ENCODE assay signal across 16 cellular contexts in genomic region chrX:112818114-112819012, GRCh38. TPM values are rescaled to one million over a fixed set of nuclear protein-coding genes. Genes with fewer than 3 reads are reported as not detected.
A peak's percentile ranks its signal among the peaks of the same experiment; 100 is the strongest.
DNase-seq lines count a peak whose midpoint lies in the region; ATAC-seq and TF ChIP-seq lines count a peak whose summit lies in the region.
"Had no signal": no experiment of that assay in that cellular context is flagged by ENCODE, and none has a peak within 500 bp of the region (broad histone marks: within the 10 kb centered on the region; RNA-seq: fewer than 3 reads in every experiment).

No MANE protein-coding gene starts in this region.

- H3K36me3 ChIP-seq in esophagus squamous epithelium, result no peaks in the 10 kb centered on the region
- H3K36me3 ChIP-seq: SJSA1 had no signal

- intact Hi-C loops in esophagus squamous epithelium (cut with DNase I), result no loop called here

- H3K36me3 Mint-ChIP-seq in nephron (ENCODE audit: low read depth), result peaks cover 93% of the 10 kb centered on the region
- H3K36me3 Mint-ChIP-seq: activated naive CD8-positive, alpha-beta T cell treated with anti-CD3 and anti-CD28 coated beads, Interleukin-2, amount 10 ng/mL, durations not matched to agents 7 days and 5 days had no signal

- TF ChIP-seq POLR2A in esophagus squamous epithelium (IDR thresholded peaks at IDR 0.05), result no peak

- WGBS in esophagus squamous epithelium, 2 donors, result 48 to 51% methylated on average over 5 to 11 of the region's 11 CpGs

- H3K27me3 Mint-ChIP-seq in nephron (ENCODE audit: low read depth), result no peaks in the 10 kb centered on the region
- H3K27me3 Mint-ChIP-seq: dendritic cell treated with granulocyte-macrophage colony-stimulating factor and Interleukin-4, amounts not matched to agents 40 ng/mL and 50 ng/mL, for 4 days had no signal

- H3K4me3 ChIP-seq in AG04449 (ENCODE audit: low read depth, low read length) (peak overlapping the region; percentile 6; the same call in 1 of the 2 replicates), esophagus squamous epithelium (peak overlapping the region in 1 of 4 donors; percentile 13)
- H3K4me3 ChIP-seq: SJSA1, tibial nerve had no signal

- no peaks in the 10 kb centered on the region for H3K9me3 ChIP-seq in esophagus squamous epithelium
- H3K9me3 ChIP-seq: Caco-2, SJSA1, tibial nerve had no signal

- DNase-seq in AG04449 (ENCODE audit: low read depth, low spot score) (no peak), NCI-H510A (lab: John Stamatoyannopoulos, UW) (peak; percentile 15), esophagus squamous epithelium (lab: John Stamatoyannopoulos, UW) (no peak), pons (ENCODE audit: low spot score) (no peak), NCI-H1092 (lab: John Stamatoyannopoulos, UW) (no peak)
- DNase-seq in activated effector memory CD4-positive, alpha-beta T cell treated with Interleukin-2 at 50 U/mL for 16 hours, result no peak
- DNase-seq: activated naive CD8-positive, alpha-beta T cell treated with anti-CD3 and anti-CD28 coated beads, Interleukin-2, amount 10 ng/mL, durations not matched to agents 7 days and 5 days; Caco-2; NCI-H1048 had no signal

- H3K27me3 ChIP-seq in esophagus squamous epithelium, result no peaks in the 10 kb centered on the region
- H3K27me3 ChIP-seq: SJSA1 had no signal

- CTCF ChIA-PET in AG04449 (lab: Yijun Ruan, JAX), result no interaction called here

- ATAC-seq in GM21723 (IDR thresholded peaks at IDR 0.05; ENCODE audit: unreplicated experiment), result no peak

- peak overlapping the region in 3 of 4 donors; percentile 11 to 55 (median 34) for H3K27ac ChIP-seq in esophagus squamous epithelium
- H3K27ac ChIP-seq: SJSA1, tibial nerve, VCaP had no signal

- H3K4me3 Mint-ChIP-seq in nephron, result peak overlapping the region in 1 of 3 experiments; percentile 47
- H3K4me3 Mint-ChIP-seq: activated naive CD8-positive, alpha-beta T cell treated with anti-CD3 and anti-CD28 coated beads, Interleukin-2, amount 10 ng/mL, durations not matched to agents 7 days and 5 days; dendritic cell treated with granulocyte-macrophage colony-stimulating factor and Interleukin-4, amounts not matched to agents 40 ng/mL and 50 ng/mL, for 4 days; neural crest cell had no signal

- H3K4me1 Mint-ChIP-seq in nephron, result peaks cover 71% of the 10 kb centered on the region
- H3K4me1 Mint-ChIP-seq: activated naive CD8-positive, alpha-beta T cell treated with anti-CD3 and anti-CD28 coated beads, Interleukin-2, amount 10 ng/mL, durations not matched to agents 7 days and 5 days had no signal

- POLR2A ChIA-PET in AG04449 (lab: Yijun Ruan, JAX), result no interaction called here

- H3K9me3 Mint-ChIP-seq in nephron, result no peaks in the 10 kb centered on the region
- H3K9me3 Mint-ChIP-seq: activated naive CD8-positive, alpha-beta T cell treated with anti-CD3 and anti-CD28 coated beads, Interleukin-2, amount 10 ng/mL, durations not matched to agents 7 days and 5 days; dendritic cell treated with granulocyte-macrophage colony-stimulating factor and Interleukin-4, amounts not matched to agents 40 ng/mL and 50 ng/mL, for 4 days; neural crest cell had no signal

- peak overlapping the region; percentile 94 to 97 (median 96) for H3K27ac Mint-ChIP-seq in nephron
- H3K27ac Mint-ChIP-seq: activated naive CD8-positive, alpha-beta T cell treated with anti-CD3 and anti-CD28 coated beads, Interleukin-2, amount 10 ng/mL, durations not matched to agents 7 days and 5 days; dendritic cell treated with granulocyte-macrophage colony-stimulating factor and Interleukin-4, amounts not matched to agents 40 ng/mL and 50 ng/mL, for 4 days had no signal

- H3K4me1 ChIP-seq in esophagus squamous epithelium, result peaks cover 0 to 35% (median 0%) of the 10 kb centered on the region in 3 donors
- H3K4me1 ChIP-seq: Caco-2, SJSA1 had no signal

- TF ChIP-seq CTCF in AG04449 (IDR thresholded peaks at IDR 0.05; ENCODE audit: insufficient read depth, low read length, missing control alignments) (no peak), esophagus squamous epithelium (IDR thresholded peaks at IDR 0.05) (peak in 1 of 6 experiments; percentile 6), nephron (IDR thresholded peaks at IDR 0.05; ENCODE audit: unreplicated experiment in 3 of 3) (no peak)

RNA-seq across cellular contexts. Expression of gene AMOT, which starts 22.3 kb away (rescaled TPM):
- total RNA-seq in esophagus squamous epithelium, result 1 to 10 TPM; 2.5 to 9.3 (median 7.1) TPM
